9 cellular contexts compared by ENCODE assay signal in genomic region chrX:46572295-46572936, GRCh38. TPM values are rescaled to one million over a fixed set of nuclear protein-coding genes. Genes with fewer than 3 reads are reported as not detected.
DNase-seq lines count a peak whose midpoint lies in the region; ATAC-seq, FAIRE-seq and TF ChIP-seq lines count a peak whose summit lies in the region.
"Had no signal": no experiment of that assay in that cellular context is flagged by ENCODE, and none has a peak within 500 bp of the region (broad histone marks: within the 10 kb centered on the region; RNA-seq: fewer than 3 reads in every experiment).

No MANE protein-coding gene starts in this region.

- peaks cover 17 to 42% (median 35%) of the 10 kb centered on the region in 10 experiments for H3K4me1 ChIP-seq in BLaER1 treated with 17β-estradiol and CSF1 and Interleukin-3, amounts not matched to agents 10 nM and 100 nM
- peaks cover 0 to 34% (median 21%) of the 10 kb centered on the region in 4 donors for H3K4me1 ChIP-seq in stomach

- no peak for TF ChIP-seq EP300 in stomach (IDR thresholded peaks at IDR 0.05)

- intact Hi-C loops in stomach (cut with DNase I; ENCODE audit: low total_unique reads) = no loop called here

- peak overlapping the region; percentile 72 to 92 (median 86); a peak in 21 of 22 replicates for H3K4me2 ChIP-seq in BLaER1 treated with 17β-estradiol and CSF1 and Interleukin-3, amounts not matched to agents 10 nM and 100 nM

- H3K27ac ChIP-seq in BLaER1 treated with 17β-estradiol and CSF1 and Interleukin-3, amounts not matched to agents 10 nM and 100 nM = peak overlapping the region in 6 of 11 experiments; percentile 62 to 73 (median 65); a peak in 9 of 22 replicates
- H3K27ac ChIP-seq in stomach = peak overlapping the region in 3 of 5 donors; percentile 65 to 77 (median 74)

- ATAC-seq in GM18907 (IDR thresholded peaks at IDR 0.05; ENCODE audit: unreplicated experiment) (peak; percentile 43), HG03280 (IDR thresholded peaks at IDR 0.05; ENCODE audit: unreplicated experiment) (peak; percentile 35)

- H3K9me3 ChIP-seq in BLaER1 treated with 17β-estradiol and CSF1 and Interleukin-3, amounts not matched to agents 10 nM and 100 nM (replicated peaks in 1 of 11) = peaks cover 20 to 29% (median 25%) of the 10 kb centered on the region in 11 experiments
- H3K9me3 ChIP-seq in stomach = no peaks in the 10 kb centered on the region

- DNase-seq in activated CD4-positive, alpha-beta memory T cell treated with anti-CD3 and anti-CD28 coated beads, Interleukin-2, amount 10 ng/mL, durations not matched to agents 7 days and 5 days = peak; percentile 21
- DNase-seq in stomach (no peak), superior temporal gyrus (ENCODE audit: extremely low spot score) (no peak), RCC 7860 (ENCODE audit: low spot score) (no peak), retina (no peak)

- 58 to 82% (median 76%) methylated on average over 5 of the region's 5 CpGs for WGBS in stomach, 5 donors

- H3K4me3 Mint-ChIP-seq in activated CD4-positive, alpha-beta memory T cell treated with anti-CD3 and anti-CD28 coated beads, Interleukin-2, amount 10 ng/mL, durations not matched to agents 7 days and 5 days = peak overlapping the region; percentile 80

- no peaks in the 10 kb centered on the region for H3K9me3 Mint-ChIP-seq in activated CD4-positive, alpha-beta memory T cell treated with anti-CD3 and anti-CD28 coated beads, Interleukin-2, amount 10 ng/mL, durations not matched to agents 7 days and 5 days

- no peak for FAIRE-seq in RCC 7860 (lab: Jason Lieb, UNC)
- FAIRE-seq: colon had no signal

- H3K36me3 Mint-ChIP-seq in activated CD4-positive, alpha-beta memory T cell treated with anti-CD3 and anti-CD28 coated beads, Interleukin-2, amount 10 ng/mL, durations not matched to agents 7 days and 5 days (ENCODE audit: low read depth) = peaks cover 11% of the 10 kb centered on the region

- no peak for TF ChIP-seq POLR2A in stomach (IDR thresholded peaks at IDR 0.05)

- TF ChIP-seq CTCF in stomach (IDR thresholded peaks at IDR 0.05) = no peak

- H3K27me3 ChIP-seq in BLaER1 treated with 17β-estradiol and CSF1 and Interleukin-3, amounts not matched to agents 10 nM and 100 nM = no peaks in the 10 kb centered on the region
- peaks cover 0 to 18% (median 10%) of the 10 kb centered on the region in 3 donors for H3K27me3 ChIP-seq in stomach

- H3K27ac Mint-ChIP-seq in activated CD4-positive, alpha-beta memory T cell treated with anti-CD3 and anti-CD28 coated beads, Interleukin-2, amount 10 ng/mL, durations not matched to agents 7 days and 5 days = peak overlapping the region; percentile 88

- H3K9ac ChIP-seq in BLaER1 treated with 17β-estradiol and CSF1 and Interleukin-3, amounts not matched to agents 10 nM and 100 nM = peak overlapping the region in 5 of 11 experiments; percentile 71 to 80 (median 78); a peak in 4 of 22 replicates

- H3K27me3 Mint-ChIP-seq in activated CD4-positive, alpha-beta memory T cell treated with anti-CD3 and anti-CD28 coated beads, Interleukin-2, amount 10 ng/mL, durations not matched to agents 7 days and 5 days = no peaks in the 10 kb centered on the region

- H4K20me1 ChIP-seq in BLaER1 treated with 17β-estradiol and CSF1 and Interleukin-3, amounts not matched to agents 10 nM and 100 nM = no peaks in the 10 kb centered on the region; a peak in 1 of 22 replicates

- CTCF ChIA-PET in activated CD4-positive, alpha-beta memory T cell treated with anti-CD3 and anti-CD28 coated beads, Interleukin-2, amount 10 ng/mL, durations not matched to agents 7 days and 5 days (lab: Charles Lee) = interaction anchor here (0.9 to 1.3 kb wide), 7 partner anchors 10 to 70 kb away, joined by 3 to 6 read pairs (median 4); no protein-coding TSS in a partner anchor

- peaks cover 38% of the 10 kb centered on the region for H3K4me1 Mint-ChIP-seq in activated CD4-positive, alpha-beta memory T cell treated with anti-CD3 and anti-CD28 coated beads, Interleukin-2, amount 10 ng/mL, durations not matched to agents 7 days and 5 days

- H3K4me3 ChIP-seq in BLaER1 treated with 17β-estradiol and CSF1 and Interleukin-3, amounts not matched to agents 10 nM and 100 nM = peak overlapping the region in 3 of 10 experiments; percentile 68 to 79 (median 73); a peak in 3 of 20 replicates
- H3K4me3 ChIP-seq in stomach = no peak overlapping the region

- POLR2A ChIA-PET in activated CD4-positive, alpha-beta memory T cell treated with anti-CD3 and anti-CD28 coated beads, Interleukin-2, amount 10 ng/mL, durations not matched to agents 7 days and 5 days (lab: Charles Lee) = interaction anchor here (0.7 to 2.0 kb wide), 8 partner anchors 10 to 264 kb away, joined by 3 to 15 read pairs (median 4); partner anchors contain the start of gene RP2

- no peaks in the 10 kb centered on the region for H3K36me3 ChIP-seq in BLaER1 treated with 17β-estradiol and CSF1 and Interleukin-3, amounts not matched to agents 10 nM and 100 nM
- H3K36me3 ChIP-seq in stomach = no peaks in the 10 kb centered on the region

RNA-seq across cellular contexts. Expression of gene CHST7, which starts 1.1 kb away (rescaled TPM):
- total RNA-seq in activated CD4-positive, alpha-beta memory T cell treated with anti-CD3 and anti-CD28 coated beads, Interleukin-2, amount 10 ng/mL, durations not matched to agents 7 days and 5 days = 10 to 100 TPM; 11.5 to 11.8 TPM
- total RNA-seq in stomach = 10 to 100 TPM in 1 of 5 donors, 1 to 10 TPM in 3, under 1 TPM in 1; 0.29 to 10.1 (median 1.8) TPM
- polyA plus RNA-seq in stomach = 1 to 10 TPM; 1.4 to 3.5 (median 2.4) TPM

RNA-seq across cellular contexts. Expression of gene ZNF674, which starts 27.2 kb away (rescaled TPM):
- 1 to 10 TPM; 5.7 to 7.4 TPM for total RNA-seq in activated CD4-positive, alpha-beta memory T cell treated with anti-CD3 and anti-CD28 coated beads, Interleukin-2, amount 10 ng/mL, durations not matched to agents 7 days and 5 days
- 10 to 100 TPM in 2 of 5 donors, 1 to 10 TPM in 3; 1.8 to 14.0 (median 8.1) TPM for total RNA-seq in stomach
- under 1 TPM; 0.61 to 1.00 (median 0.65) TPM for polyA plus RNA-seq in stomach
